8 cellular contexts compared by ENCODE assay signal in genomic region chr10:109914966-109915365, GRCh38. TPM values are rescaled to one million over a fixed set of nuclear protein-coding genes. Genes with fewer than 3 reads are reported as not detected.
A peak's percentile ranks its signal among the peaks of the same experiment; 100 is the strongest.
DNase-seq lines count a peak whose midpoint lies in the region; ATAC-seq and TF ChIP-seq lines count a peak whose summit lies in the region.

No MANE protein-coding gene starts in this region.

- H3K9me3 ChIP-seq in CD8-positive, alpha-beta memory T cell (ENCODE audit: low read length): no peaks in the 10 kb centered on the region
- H3K9me3 ChIP-seq in sigmoid colon: no peaks in the 10 kb centered on the region

- peak overlapping the region; percentile 59 to 94 (median 82) for H3K27ac Mint-ChIP-seq in CD8-positive, alpha-beta memory T cell

- H3K27me3 ChIP-seq in CD8-positive, alpha-beta memory T cell (ENCODE audit: insufficient read depth, low read length, poor library complexity, severe bottlenecking): no peaks in the 10 kb centered on the region
- H3K27me3 ChIP-seq in sigmoid colon: no peaks in the 10 kb centered on the region

- H3K4me3 Mint-ChIP-seq in CD8-positive, alpha-beta memory T cell: peak overlapping the region; percentile 0 to 80 (median 63)

- TF ChIP-seq CTCF in sigmoid colon (IDR thresholded peaks at IDR 0.05): no peak

- CTCF ChIA-PET in CD8-positive, alpha-beta memory T cell (lab: Charles Lee): interaction anchor here (0.9 kb wide), 1 partner anchor 31 kb away, joined by 4 read pairs; no protein-coding TSS in a partner anchor

- intact Hi-C loops in sigmoid colon (cut with DNase I): no loop called here

- POLR2A ChIA-PET in CD8-positive, alpha-beta memory T cell (lab: Charles Lee): interaction anchor here (0.6 kb wide), 1 partner anchor 294 kb away, joined by 7 read pairs; no protein-coding TSS in a partner anchor

- no peak for TF ChIP-seq POLR2A in sigmoid colon (IDR thresholded peaks at IDR 0.05)

- H3K9me3 Mint-ChIP-seq in CD8-positive, alpha-beta memory T cell: no peaks in the 10 kb centered on the region

- H3K36me3 ChIP-seq in CD8-positive, alpha-beta memory T cell (ENCODE audit: insufficient read depth, low read length): no peaks in the 10 kb centered on the region
- peaks cover 0 to 7% (median 3%) of the 10 kb centered on the region in 4 donors for H3K36me3 ChIP-seq in sigmoid colon

- peaks cover 12 to 24% (median 17%) of the 10 kb centered on the region in 3 donors for H3K36me3 Mint-ChIP-seq in CD8-positive, alpha-beta memory T cell

- H3K27me3 Mint-ChIP-seq in CD8-positive, alpha-beta memory T cell: no peaks in the 10 kb centered on the region

- H3K4me1 ChIP-seq in CD8-positive, alpha-beta memory T cell (ENCODE audit: insufficient read depth, low read length): peaks cover 81% of the 10 kb centered on the region
- peaks cover 0 to 31% (median 23%) of the 10 kb centered on the region in 4 donors for H3K4me1 ChIP-seq in sigmoid colon

- peak in 4 of 5 donors; percentile 29 to 64 (median 58) for DNase-seq in CD8-positive, alpha-beta memory T cell
- DNase-seq in SKM-1 (lab: John Stamatoyannopoulos, UW; ENCODE audit: unreplicated experiment): peak; percentile 91
- peak; percentile 35 for DNase-seq in dedifferentiated amniotic fluid mesenchymal stem cell (ENCODE audit: extremely low spot score)
- no peak for DNase-seq in sigmoid colon
- no peak for DNase-seq in NCI-H524 treated with DMSO at 0.1 percent for 48 hours (lab: John Stamatoyannopoulos, UW)
- no peak for DNase-seq in NCI-H187 treated with DMSO at 0.1 percent for 48 hours (lab: John Stamatoyannopoulos, UW)
- no peak for DNase-seq in NCI-H2029 (lab: John Stamatoyannopoulos, UW)

- 2 to 19% methylated on average over 3 of the region's 3 CpGs for whole genome bisulfite sequencing in sigmoid colon, 2 donors

- TF ChIP-seq EP300 in sigmoid colon (IDR thresholded peaks at IDR 0.05): no peak

- ATAC-seq in HG02798 (IDR thresholded peaks at IDR 0.05; ENCODE audit: poor library complexity, unreplicated experiment): peak; percentile 28

- H3K4me1 Mint-ChIP-seq in CD8-positive, alpha-beta memory T cell: peaks cover 85 to 92% (median 89%) of the 10 kb centered on the region in 3 donors

- H3K4me3 ChIP-seq in CD8-positive, alpha-beta memory T cell (ENCODE audit: low read length): peak overlapping the region; percentile 6
- no peak overlapping the region for H3K4me3 ChIP-seq in sigmoid colon

- H3K27ac ChIP-seq in CD8-positive, alpha-beta memory T cell (ENCODE audit: low read depth, low read length): peak overlapping the region; percentile 21
- peak overlapping the region in 3 of 4 donors; percentile 1 to 21 (median 16) for H3K27ac ChIP-seq in sigmoid colon

RNA-seq across cellular contexts. Expression of gene XPNPEP1, which starts 8.3 kb away (rescaled TPM):
- total RNA-seq in CD8-positive, alpha-beta memory T cell: 10 to 100 TPM; 50.2 to 56.1 TPM
- 29.7 TPM for polyA plus RNA-seq in CD8-positive, alpha-beta memory T cell
- total RNA-seq in sigmoid colon: 10 to 100 TPM; 53.5 to 59.1 (median 56.5) TPM
- 10 to 100 TPM; 37.5 to 55.6 (median 42.6) TPM for polyA plus RNA-seq in sigmoid colon

Comparison
In these comparisons a context has a peak if more than half of its experiments do, and no peak if none do; other contexts are left out.
1. DNase-seq: peak in CD8-positive, alpha-beta memory T cell (4 of 5), SKM-1 (single experiment) and dedifferentiated amniotic fluid mesenchymal stem cell (single experiment); none in sigmoid colon (single experiment), NCI-H524 treated with DMSO at 0.1 percent for 48 hours (single experiment), NCI-H187 treated with DMSO at 0.1 percent for 48 hours (single experiment) and NCI-H2029 (single experiment).